Comparison of ENCODE assay signal across 15 cellular contexts in the genomic region with DNA sequence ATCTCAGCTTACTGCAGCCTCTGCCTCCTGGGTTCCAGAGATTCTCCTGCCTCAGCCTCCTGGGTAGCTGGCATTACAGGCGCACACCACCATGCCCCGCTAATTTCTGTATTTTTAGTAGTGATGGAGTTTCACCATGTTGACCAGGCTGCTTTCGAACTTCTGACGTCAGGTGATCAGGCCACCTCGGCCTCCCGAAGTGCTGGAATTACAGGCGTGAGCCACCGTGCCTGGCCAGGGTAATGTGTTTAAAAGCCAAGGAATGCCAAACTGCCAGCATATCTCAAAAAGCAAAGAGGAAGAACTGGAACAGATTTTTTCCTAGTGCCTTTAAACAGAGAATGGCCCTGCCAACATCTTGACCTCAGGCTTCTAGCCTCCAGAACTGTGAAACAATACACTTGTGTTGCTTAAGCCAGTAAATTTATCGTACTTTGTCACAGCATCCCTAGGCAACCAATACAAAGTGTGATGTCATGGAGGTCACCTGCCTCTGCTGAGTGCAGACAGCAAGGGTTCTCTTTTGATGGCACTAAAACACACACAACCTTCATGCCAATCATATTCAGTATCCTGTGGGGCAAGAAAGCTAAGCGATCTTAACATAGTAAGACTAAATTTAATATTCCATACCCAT.
A peak's percentile ranks its signal among the peaks of the same experiment; 100 is the strongest.
DNase-seq lines count a peak whose midpoint lies in the region; ATAC-seq and TF ChIP-seq lines count a peak whose summit lies in the region.
"Had no signal": no experiment of that assay in that cellular context is flagged by ENCODE, and none has a peak within 500 bp of the region (broad histone marks: within the 10 kb centered on the region; RNA-seq: fewer than 3 reads in every experiment).

No MANE protein-coding gene starts in this region.

- H4K20me1 ChIP-seq in neural progenitor cell (ENCODE audit: low read depth) = no peaks in the 10 kb centered on the region

- H3K9me3 ChIP-seq in neural progenitor cell (ENCODE audit: low read depth) = no peaks in the 10 kb centered on the region

- H3K36me3 ChIP-seq in neural progenitor cell = no peaks in the 10 kb centered on the region

- peak; percentile 16 for DNase-seq in DMS53 (lab: John Stamatoyannopoulos, UW)
- no peak for DNase-seq in DMS53 treated with DMSO at 0.1 percent for 48 hours (lab: John Stamatoyannopoulos, UW; ENCODE audit: unreplicated experiment)
- DNase-seq in NCI-H69 (lab: John Stamatoyannopoulos, UW) = peak; percentile 41
- DNase-seq in left ventricle myocardium superior = no peak
- DNase-seq in neural progenitor cell (ENCODE audit: low spot score) = no peak
- DNase-seq in NCI-H2107 (lab: John Stamatoyannopoulos, UW) = no peak
- DNase-seq: CD8-positive, alpha-beta T cell; COR-L47; DMS153; GF-D8 had no signal

- H3K27me3 Mint-ChIP-seq in neural progenitor cell (ENCODE audit: insufficient read depth, low read depth) = peaks cover 2% of the 10 kb centered on the region

- TF ChIP-seq CTCF in neural progenitor cell (IDR thresholded peaks at IDR 0.05) = no peak

- H3K36me3 Mint-ChIP-seq in neural progenitor cell = no peaks in the 10 kb centered on the region
- H3K36me3 Mint-ChIP-seq: CD14-positive monocyte; CD8-positive, alpha-beta T cell had no signal

- no peaks in the 10 kb centered on the region for H3K4me1 ChIP-seq in neural progenitor cell

- ATAC-seq in left ventricle myocardium superior (peak; percentile 55), HG02852 (IDR thresholded peaks at IDR 0.05; ENCODE audit: unreplicated experiment) (no peak)
- ATAC-seq: CD8-positive, alpha-beta T cell; HCT116 had no signal

- no peak overlapping the region for H3K4me3 Mint-ChIP-seq in neural progenitor cell
- H3K4me3 Mint-ChIP-seq: CD14-positive monocyte; CD8-positive, alpha-beta T cell had no signal

- peak overlapping the region; percentile 7 for H2AFZ ChIP-seq in neural progenitor cell (replicated peaks)

- H3K27ac Mint-ChIP-seq in neural progenitor cell = peak overlapping the region; percentile 98
- H3K27ac Mint-ChIP-seq: CD14-positive monocyte; CD8-positive, alpha-beta T cell had no signal

- no peak overlapping the region for H3K4me3 ChIP-seq in neural progenitor cell

- H3K4me1 Mint-ChIP-seq in neural progenitor cell = peaks cover 16% of the 10 kb centered on the region
- H3K4me1 Mint-ChIP-seq: CD14-positive monocyte had no signal

- no peaks in the 10 kb centered on the region for H3K79me2 ChIP-seq in neural progenitor cell (ENCODE audit: low read depth)

- H3K27me3 ChIP-seq in neural progenitor cell = no peaks in the 10 kb centered on the region

- H3K9me3 Mint-ChIP-seq in neural progenitor cell = peaks cover 5% of the 10 kb centered on the region

- intact Hi-C loops in left ventricle myocardium superior (cut with micrococcal nuclease) = no loop called here

- no peaks in the 10 kb centered on the region for H3F3A ChIP-seq in neural progenitor cell (ENCODE audit: low read depth)

- H3K9ac ChIP-seq in neural progenitor cell = no peak overlapping the region

- no peak overlapping the region for H3K4me2 ChIP-seq in neural progenitor cell

- no peak overlapping the region for H3K27ac ChIP-seq in neural progenitor cell
- H3K27ac ChIP-seq: 22Rv1, HL-60 had no signal

Comparison
In these comparisons a context has a peak if more than half of its experiments do, and no peak if none do; other contexts are left out.
1. DNase-seq: peak in DMS53 (single experiment) and NCI-H69 (single experiment); none in DMS53 treated with DMSO at 0.1 percent for 48 hours (single experiment), left ventricle myocardium superior (single experiment), neural progenitor cell (single experiment) and NCI-H2107 (single experiment).